Comparison of ENCODE assay signal across 7 cellular contexts in the genomic region with DNA sequence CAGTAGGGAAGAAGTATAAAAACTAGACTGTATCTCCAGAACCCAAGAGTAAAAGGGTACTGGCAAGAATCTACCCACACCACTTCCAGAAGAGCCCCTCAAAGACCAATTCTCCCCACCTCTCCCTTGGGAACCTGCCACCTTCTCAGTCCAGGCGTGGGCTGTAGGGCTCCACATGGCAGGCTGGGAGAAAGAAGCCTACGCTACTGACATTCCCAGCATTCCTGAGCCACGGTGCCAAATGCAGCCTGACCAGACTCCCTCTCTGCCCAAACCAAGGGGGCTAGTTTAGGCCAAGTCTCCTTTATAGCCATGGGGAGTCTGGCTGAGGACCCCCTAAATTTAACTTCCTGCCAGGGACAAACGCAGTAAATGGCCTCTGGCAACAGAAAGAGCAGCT. TPM values are rescaled to one million over a fixed set of nuclear protein-coding genes. Genes with fewer than 3 reads are reported as not detected.
DNase-seq lines count a peak whose midpoint lies in the region; ATAC-seq and TF ChIP-seq lines count a peak whose summit lies in the region.
"Had no signal": no experiment of that assay in that cellular context is flagged by ENCODE, and none has a peak within 500 bp of the region (broad histone marks: within the 10 kb centered on the region; RNA-seq: fewer than 3 reads in every experiment).

No MANE protein-coding gene starts in this region.

- H3K9me3 ChIP-seq in T-helper 17 cell (ENCODE audit: control insufficient read depth, low read length, poor library complexity, severe bottlenecking): no peaks in the 10 kb centered on the region

- H3K27me3 Mint-ChIP-seq in T-helper 17 cell: no peaks in the 10 kb centered on the region

- H3K4me1 Mint-ChIP-seq in T-helper 17 cell: peaks cover 30% of the 10 kb centered on the region

- H3K36me3 ChIP-seq in BJ (ENCODE audit: control insufficient read depth, insufficient read depth, low read length): peaks cover 29% of the 10 kb centered on the region

- CTCF ChIA-PET in BJ (lab: Yijun Ruan, JAX): interaction anchor here (1.1 to 2.0 kb wide), 3 partner anchors 10 to 322 kb away, joined by 3 to 4 read pairs (median 3); no protein-coding TSS in a partner anchor

- POLR2A ChIA-PET in BJ (lab: Charles Lee): no interaction called here

- peaks cover 10% of the 10 kb centered on the region for H3K36me3 Mint-ChIP-seq in T-helper 17 cell (ENCODE audit: low read depth)

- H3K4me3 Mint-ChIP-seq in T-helper 17 cell: peak overlapping the region; percentile 99

- peak overlapping the region; percentile 85 for H3K4me3 ChIP-seq in BJ (ENCODE audit: low read depth, low read length)

- ATAC-seq in T-helper 17 cell: no peak
- no peak for ATAC-seq in HG03097 (IDR thresholded peaks at IDR 0.05; ENCODE audit: low FRiP score, unreplicated experiment)
- no peak for ATAC-seq in HG02973 (IDR thresholded peaks at IDR 0.05; ENCODE audit: unreplicated experiment)

- H3K27ac Mint-ChIP-seq in T-helper 17 cell: peak overlapping the region; percentile 97

- H3K27me3 ChIP-seq in BJ (ENCODE audit: control insufficient read depth, insufficient read depth, low read length): no peaks in the 10 kb centered on the region

- no peak for TF ChIP-seq CTCF in BJ (IDR thresholded peaks at IDR 0.05; ENCODE audit: insufficient read depth, low read depth, low read length)

- DNase-seq in BJ (ENCODE audit: low read depth): no peak
- DNase-seq in T-helper 17 cell: no peak
- peak; percentile 47 for DNase-seq in left kidney (ENCODE audit: low read depth, low spot score)
- no peak for DNase-seq in NOMO-1 treated with DMSO at 0.1 percent for 48 hours (lab: John Stamatoyannopoulos, UW; ENCODE audit: unreplicated experiment)
- DNase-seq: activated naive CD4-positive, alpha-beta T cell treated with Interleukin-2 at 50 U/mL for 16 hours had no signal

RNA-seq across cellular contexts. Expression of gene UBE2Q1, which starts 2.0 kb away (rescaled TPM):
- 11.0 and 16.1 TPM in 2 replicates for polyA plus RNA-seq in BJ (2011; rRNA removed)
- polyA minus RNA-seq in BJ (2011; rRNA and poly(A)+ RNA removed): 8.9 and 9.3 TPM in 2 replicates
- 10 to 100 TPM; 80.3 to 82.4 TPM for total RNA-seq in T-helper 17 cell

RNA-seq across cellular contexts. Expression of gene CHRNB2, which starts 11.2 kb away (rescaled TPM):
- 0.06 TPM in 2 replicates for polyA plus RNA-seq in BJ (2011; rRNA removed)
- polyA minus RNA-seq in BJ (2011; rRNA and poly(A)+ RNA removed): 0.05 TPM in 1 of 2 replicates, not detected in the other
- total RNA-seq in T-helper 17 cell: not detected

RNA-seq across cellular contexts. Expression of gene ADAR, which starts 51.6 kb away (rescaled TPM):
- 143 and 144 TPM in 2 replicates for polyA plus RNA-seq in BJ (2011; rRNA removed)
- polyA minus RNA-seq in BJ (2011; rRNA and poly(A)+ RNA removed): 175 and 224 TPM in 2 replicates
- total RNA-seq in T-helper 17 cell: 100 to 1,000 TPM; 197 to 231 TPM

RNA-seq across cellular contexts. Expression of gene SHE, which starts 54.2 kb away (rescaled TPM):
- not detected in 2 replicates for polyA plus RNA-seq in BJ (2011; rRNA removed)
- not detected in 2 replicates for polyA minus RNA-seq in BJ (2011; rRNA and poly(A)+ RNA removed)
- under 1 TPM in 1 of 2 donors, not detected in 1; 0.13 TPM for total RNA-seq in T-helper 17 cell

RNA-seq across cellular contexts. Expression of gene TDRD10, which starts 54.4 kb away (rescaled TPM):
- polyA plus RNA-seq in BJ (2011; rRNA removed): not detected in 2 replicates
- not detected in 2 replicates for polyA minus RNA-seq in BJ (2011; rRNA and poly(A)+ RNA removed)
- under 1 TPM in 1 of 2 donors, not detected in 1; 0.12 TPM for total RNA-seq in T-helper 17 cell
